ENCODE assay signal across 1 cellular context in genomic region chr1:31931241-31932225, GRCh38.
TF ChIP-seq lines count a peak whose summit lies in the region.

No MANE protein-coding gene starts in this region.

TF ChIP-seq in K562, 482 proteins besides CTCF, POLR2A, EP300 and RAD21 (continued from another document):
- peak; percentile 96 for TF ChIP-seq ATF3 (IDR thresholded peaks at IDR 0.05)
- no peak for TF ChIP-seq ATF3 (CRISPR knock-in tag; conservative IDR thresholded peaks at IDR 0.05)
- TF ChIP-seq KDM1A (IDR thresholded peaks at IDR 0.05), result peak in 1 of 2 experiments; percentile 3; a peak in 1 of 4 replicates
- peak; percentile 21 for TF ChIP-seq FOS (IDR thresholded peaks at IDR 0.05; ENCODE audit: extremely low read depth, insufficient read length)
- TF ChIP-seq ZBTB5 (IDR thresholded peaks at IDR 0.05), result no peak
TF ChIP-seq in K562: peak in this region for 38.
